ENCODE assay signal across 11 cellular contexts in genomic region chr2:71156531-71156930, GRCh38. TPM values are rescaled to one million over a fixed set of nuclear protein-coding genes. Genes with fewer than 3 reads are reported as not detected.
A peak's percentile ranks its signal among the peaks of the same experiment; 100 is the strongest.
DNase-seq lines count a peak whose midpoint lies in the region; ATAC-seq and TF ChIP-seq lines count a peak whose summit lies in the region.
"Had no signal": no experiment of that assay in that cellular context is flagged by ENCODE, and none has a peak within 500 bp of the region (broad histone marks: within the 10 kb centered on the region; RNA-seq: fewer than 3 reads in every experiment).

No MANE protein-coding gene starts in this region.

- H3K9me3 Mint-ChIP-seq in mesothelial cell of epicardium = no peaks in the 10 kb centered on the region
- H3K9me3 Mint-ChIP-seq: activated naive CD8-positive, alpha-beta T cell treated with anti-CD3 and anti-CD28 coated beads, Interleukin-2, amount 10 ng/mL, durations not matched to agents 7 days and 5 days; HFFc6 had no signal

- H3K4me1 Mint-ChIP-seq in mesothelial cell of epicardium = peaks cover 6% of the 10 kb centered on the region

- H3K4me3 Mint-ChIP-seq in mesothelial cell of epicardium = no peak overlapping the region

- TF ChIP-seq CTCF in GM10248 (IDR thresholded peaks at IDR 0.05; ENCODE audit: control extremely low read depth, extremely low read depth, low read depth, missing control alignments) (no peak), mesothelial cell of epicardium (IDR thresholded peaks at IDR 0.05; ENCODE audit: unreplicated experiment) (no peak)

- peaks cover 29% of the 10 kb centered on the region for H3K27me3 Mint-ChIP-seq in mesothelial cell of epicardium (ENCODE audit: low read depth)

- no peak for ATAC-seq in GM18870 (IDR thresholded peaks at IDR 0.05; ENCODE audit: unreplicated experiment)

- no peaks in the 10 kb centered on the region for H3K36me3 Mint-ChIP-seq in mesothelial cell of epicardium
- H3K36me3 Mint-ChIP-seq: activated naive CD8-positive, alpha-beta T cell treated with anti-CD3 and anti-CD28 coated beads, Interleukin-2, amount 10 ng/mL, durations not matched to agents 7 days and 5 days had no signal

- DNase-seq in DMS53 (lab: John Stamatoyannopoulos, UW) (peak; percentile 70), NCI-H1417 (lab: John Stamatoyannopoulos, UW) (peak in 2 of 3 experiments; percentile 91 to 97), RPMI8226 (peak; percentile 62), left kidney (ENCODE audit: low read depth, low spot score) (peak; percentile 75), GM10248 (ENCODE audit: extremely low spot score) (no peak), mesothelial cell of epicardium (ENCODE audit: low spot score in 2 of 2, unreplicated experiment in 2 of 2) (no peak)
- no peak for DNase-seq in stimulated activated CD4-positive, alpha-beta T cell treated with anti-CD3 and anti-CD28 coated beads, Interleukin-12 subunit alpha, Interleukin-12 subunit beta, amount 100 ng/mL, for 4 hours
- DNase-seq: activated naive CD8-positive, alpha-beta T cell treated with anti-CD3 and anti-CD28 coated beads, Interleukin-2, amount 10 ng/mL, durations not matched to agents 7 days and 5 days; HFFc6; stimulated activated naive CD4-positive, alpha-beta T cell had no signal

- POLR2A ChIA-PET in GM10248 (lab: Yijun Ruan, JAX) = no interaction called here

- CTCF ChIA-PET in GM10248 (lab: Yijun Ruan, JAX) = interaction anchor here (0.7 to 6.6 kb wide), 20 partner anchors 8 to 361 kb away, joined by 3 to 53 read pairs (median 6); partner anchors contain the start of gene NAGK

- no peak overlapping the region for H3K27ac Mint-ChIP-seq in mesothelial cell of epicardium
- H3K27ac Mint-ChIP-seq: activated naive CD8-positive, alpha-beta T cell treated with anti-CD3 and anti-CD28 coated beads, Interleukin-2, amount 10 ng/mL, durations not matched to agents 7 days and 5 days; HFFc6 had no signal

RNA-seq across cellular contexts. Expression of gene MPHOSPH10, which starts 26.1 kb away (rescaled TPM):
- total RNA-seq in mesothelial cell of epicardium = 34.3 to 36.5 TPM (median 35.1 TPM) in 3 replicates

RNA-seq across cellular contexts. Expression of gene MCEE, which starts 26.5 kb away (rescaled TPM):
- total RNA-seq in mesothelial cell of epicardium = 17.0 to 17.8 TPM (median 17.4 TPM) in 3 replicates

Comparison
In these comparisons a context has a peak if more than half of its experiments do, and no peak if none do; other contexts are left out.
1. DNase-seq: peak in DMS53 (single experiment), NCI-H1417 (2 of 3), RPMI8226 (single experiment) and left kidney (single experiment); none in GM10248 (single experiment), mesothelial cell of epicardium (0 of 2) and stimulated activated CD4-positive, alpha-beta T cell treated with anti-CD3 and anti-CD28 coated beads, Interleukin-12 subunit alpha, Interleukin-12 subunit beta, amount 100 ng/mL, for 4 hours (single experiment).